17 cellular contexts compared by ENCODE assay signal in the genomic region with DNA sequence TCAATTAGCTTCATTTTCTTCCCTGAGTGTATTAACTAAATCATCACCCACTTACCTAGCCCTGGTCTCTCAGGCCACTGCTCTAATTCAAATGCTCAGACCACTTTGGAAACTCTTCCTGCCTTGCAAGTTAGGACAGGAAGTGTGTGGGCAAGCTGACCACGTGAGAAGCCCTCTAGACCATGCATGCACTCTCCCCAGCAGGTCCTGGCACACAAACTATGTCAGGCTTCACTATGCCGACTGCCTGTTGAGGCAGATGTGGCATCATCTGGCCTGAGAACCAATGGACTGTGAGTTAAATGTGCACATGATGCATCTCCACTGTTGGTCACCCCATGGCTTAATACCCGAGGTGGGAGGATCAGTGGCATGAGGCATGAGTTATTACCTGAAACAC.
DNase-seq lines count a peak whose midpoint lies in the region; ATAC-seq and TF ChIP-seq lines count a peak whose summit lies in the region.
"Had no signal": no experiment of that assay in that cellular context is flagged by ENCODE, and none has a peak within 500 bp of the region (broad histone marks: within the 10 kb centered on the region; RNA-seq: fewer than 3 reads in every experiment).

No MANE protein-coding gene starts in this region.

- H3K36me3 Mint-ChIP-seq in activated CD4-positive, alpha-beta T cell treated with anti-CD3 and anti-CD28 coated beads, Interleukin-2, amount 10 ng/mL, durations not matched to agents 24 days and 14 days (ENCODE audit: low read depth) = no peaks in the 10 kb centered on the region
- H3K36me3 Mint-ChIP-seq: CD14-positive monocyte had no signal

- no peaks in the 10 kb centered on the region for H3K9me3 Mint-ChIP-seq in activated CD4-positive, alpha-beta T cell treated with anti-CD3 and anti-CD28 coated beads, Interleukin-2, amount 10 ng/mL, durations not matched to agents 24 days and 14 days

- no peaks in the 10 kb centered on the region for H3K27me3 ChIP-seq in upper lobe of left lung

- no peaks in the 10 kb centered on the region for H3K4me1 Mint-ChIP-seq in activated CD4-positive, alpha-beta T cell treated with anti-CD3 and anti-CD28 coated beads, Interleukin-2, amount 10 ng/mL, durations not matched to agents 24 days and 14 days
- H3K4me1 Mint-ChIP-seq: CD14-positive monocyte had no signal

- no peak for TF ChIP-seq POLR2A in upper lobe of left lung (IDR thresholded peaks at IDR 0.05)

- H3K27me3 Mint-ChIP-seq in activated CD4-positive, alpha-beta T cell treated with anti-CD3 and anti-CD28 coated beads, Interleukin-2, amount 10 ng/mL, durations not matched to agents 24 days and 14 days = no peaks in the 10 kb centered on the region

- TF ChIP-seq CTCF in upper lobe of left lung (IDR thresholded peaks at IDR 0.05) = no peak

- no peak overlapping the region for H3K4me3 Mint-ChIP-seq in activated CD4-positive, alpha-beta T cell treated with anti-CD3 and anti-CD28 coated beads, Interleukin-2, amount 10 ng/mL, durations not matched to agents 24 days and 14 days
- H3K4me3 Mint-ChIP-seq: CD14-positive monocyte had no signal

- no peak overlapping the region for H3K4me3 ChIP-seq in upper lobe of left lung

- DNase-seq in activated CD4-positive, alpha-beta T cell treated with anti-CD3 and anti-CD28 coated beads, Interleukin-2, amount 10 ng/mL, durations not matched to agents 24 days and 14 days = peak; percentile 32
- DNase-seq in activated CD4-positive, alpha-beta T cell treated with anti-CD3 and anti-CD28 coated beads for 4 hours = no peak
- DNase-seq in caudate nucleus (lab: John Stamatoyannopoulos, UW) (no peak), upper lobe of left lung (no peak), cortex of kidney (lab: John Stamatoyannopoulos, UW) (no peak)
- DNase-seq: 8988T, activated gamma-delta T cell treated with Interleukin-2 at 50 U/mL for 16 hours, amygdala, cerebellar nuclear complex, NCI-H187, NCI-H446 treated with DMSO at 0.1 percent for 48 hours, SHP77 treated with DMSO at 0.1 percent for 48 hours, T-helper 2 cell had no signal

- no peaks in the 10 kb centered on the region for H3K9me3 ChIP-seq in upper lobe of left lung

- peak; percentile 53 for ATAC-seq in GM21529 (IDR thresholded peaks at IDR 0.05; ENCODE audit: unreplicated experiment)
- ATAC-seq in HG03521 (IDR thresholded peaks at IDR 0.05; ENCODE audit: unreplicated experiment) = peak; percentile 49
- no peak for ATAC-seq in upper lobe of left lung (ENCODE audit: low FRiP score in 2 of 2)
- no peak for ATAC-seq in HG03342 (IDR thresholded peaks at IDR 0.05; ENCODE audit: unreplicated experiment)

- WGBS in upper lobe of left lung, 2 donors = 64 to 68% methylated on average over 3 of the region's 3 CpGs

- H3K27ac ChIP-seq in caudate nucleus (ENCODE audit: low read depth, low read length) (no peak overlapping the region), upper lobe of left lung (no peak overlapping the region)

- no peaks in the 10 kb centered on the region for H3K36me3 ChIP-seq in upper lobe of left lung

- no peak overlapping the region for H3K27ac Mint-ChIP-seq in activated CD4-positive, alpha-beta T cell treated with anti-CD3 and anti-CD28 coated beads, Interleukin-2, amount 10 ng/mL, durations not matched to agents 24 days and 14 days
- H3K27ac Mint-ChIP-seq: CD14-positive monocyte had no signal

- intact Hi-C loops in activated CD4-positive, alpha-beta T cell treated with anti-CD3 and anti-CD28 coated beads, Interleukin-2, amount 10 ng/mL, durations not matched to agents 24 days and 14 days (cut with micrococcal nuclease) = no loop called here

- TF ChIP-seq EP300 in upper lobe of left lung (IDR thresholded peaks at IDR 0.05) = no peak

- no peaks in the 10 kb centered on the region for H3K4me1 ChIP-seq in upper lobe of left lung

Comparison
In these comparisons a context has a peak if more than half of its experiments do, and no peak if none do; other contexts are left out.
1. ATAC-seq: peak in GM21529 (single experiment) and HG03521 (single experiment); none in upper lobe of left lung (0 of 2) and HG03342 (single experiment).